ENCODE assay signal across 8 cellular contexts in the genomic region with DNA sequence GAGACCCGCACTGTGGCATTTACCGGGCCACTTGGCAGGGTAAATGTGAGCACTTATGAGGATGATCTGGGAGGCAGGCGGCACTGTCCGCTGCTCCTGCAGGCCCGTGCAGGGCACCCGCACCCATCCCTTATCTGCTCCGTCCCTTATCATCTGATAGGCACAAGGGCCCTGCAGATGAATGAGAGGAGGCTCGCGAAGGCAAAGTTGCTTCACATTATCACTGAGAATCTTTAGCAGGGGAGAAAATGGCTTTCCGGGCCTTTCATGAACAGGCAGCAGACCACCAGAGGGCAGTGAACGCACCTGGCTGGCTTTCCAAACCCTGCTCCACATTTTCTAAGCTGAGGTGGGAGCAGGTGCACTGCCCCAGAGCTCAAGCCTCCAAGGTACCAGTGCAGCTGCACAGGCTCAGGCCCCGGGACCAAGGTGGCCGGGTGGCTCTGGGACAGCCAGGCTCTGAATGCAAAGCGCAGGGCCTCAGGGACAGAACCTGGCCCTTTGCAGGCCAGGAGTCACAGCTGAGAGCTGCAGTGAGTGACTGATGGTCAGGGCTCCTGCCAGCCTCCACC.
A peak's percentile ranks its signal among the peaks of the same experiment; 100 is the strongest.
DNase-seq lines count a peak whose midpoint lies in the region; ATAC-seq and TF ChIP-seq lines count a peak whose summit lies in the region.

No MANE protein-coding gene starts in this region.

- H3K9ac ChIP-seq in SU-DHL-6 (ENCODE audit: low read length): no peak overlapping the region

- H3F3A ChIP-seq in SU-DHL-6 (ENCODE audit: insufficient read depth): no peaks in the 10 kb centered on the region

- no peak overlapping the region for H3K4me3 ChIP-seq in MG63
- H3K4me3 ChIP-seq in SU-DHL-6 (ENCODE audit: insufficient read depth, low read length, poor library complexity, severe bottlenecking): no peak overlapping the region

- H3K9me3 ChIP-seq in MG63: no peaks in the 10 kb centered on the region
- H3K9me3 ChIP-seq in SU-DHL-6 (ENCODE audit: insufficient read depth, low read length): no peaks in the 10 kb centered on the region

- no peaks in the 10 kb centered on the region for H3K79me2 ChIP-seq in SU-DHL-6 (ENCODE audit: insufficient read depth, low read length)

- peak; percentile 57 for TF ChIP-seq CTCF in SU-DHL-6 (IDR thresholded peaks at IDR 0.05; ENCODE audit: insufficient read depth, low read length, poor library complexity, severe bottlenecking)

- no peak overlapping the region for H3K4me2 ChIP-seq in SU-DHL-6 (ENCODE audit: low read depth, low read length, poor library complexity, severe bottlenecking)

- ATAC-seq in GM21423 (IDR thresholded peaks at IDR 0.05; ENCODE audit: unreplicated experiment): no peak
- no peak for ATAC-seq in HG03469 (IDR thresholded peaks at IDR 0.05; ENCODE audit: unreplicated experiment)
- no peak for ATAC-seq in GM19035 (IDR thresholded peaks at IDR 0.05; ENCODE audit: unreplicated experiment)
- no peak for ATAC-seq in HG02938 (IDR thresholded peaks at IDR 0.05; ENCODE audit: unreplicated experiment)

- H3K36me3 ChIP-seq in MG63: no peaks in the 10 kb centered on the region
- no peaks in the 10 kb centered on the region for H3K36me3 ChIP-seq in SU-DHL-6 (ENCODE audit: low read length)

- H3K27ac ChIP-seq in SU-DHL-6 (ENCODE audit: low read depth, low read length): no peak overlapping the region

- H3K9me2 ChIP-seq in SU-DHL-6 (replicated peaks; ENCODE audit: insufficient read depth, low read length): no peaks in the 10 kb centered on the region

- no peaks in the 10 kb centered on the region for H4K20me1 ChIP-seq in SU-DHL-6 (ENCODE audit: low read depth, low read length)

- peak; percentile 87 for DNase-seq in ELF-1 (ENCODE audit: low read depth, low spot score)
- peak; percentile 8 for DNase-seq in MG63
- peak; percentile 80 for DNase-seq in islet precursor cell

- no peak overlapping the region for H2AFZ ChIP-seq in SU-DHL-6 (ENCODE audit: low read depth, low read length, severe bottlenecking)

- H3K27me3 ChIP-seq in MG63: no peaks in the 10 kb centered on the region
- no peaks in the 10 kb centered on the region for H3K27me3 ChIP-seq in SU-DHL-6 (ENCODE audit: low read length)

Comparison
In these comparisons a context has a peak if more than half of its experiments do, and no peak if none do; other contexts are left out.
1. DNase-seq: peak in every context shown above with its lines; median percentile 87 in ELF-1; 80 in islet precursor cell; 8 in MG63.